24 cellular contexts compared by ENCODE assay signal in genomic region chr9:83034587-83034986, GRCh38. TPM values are rescaled to one million over a fixed set of nuclear protein-coding genes. Genes with fewer than 3 reads are reported as not detected.
A peak's percentile ranks its signal among the peaks of the same experiment; 100 is the strongest.
DNase-seq lines count a peak whose midpoint lies in the region; ATAC-seq and TF ChIP-seq lines count a peak whose summit lies in the region.
"Had no signal": no experiment of that assay in that cellular context is flagged by ENCODE, and none has a peak within 500 bp of the region (broad histone marks: within the 10 kb centered on the region; RNA-seq: fewer than 3 reads in every experiment).

No MANE protein-coding gene starts in this region.

- peak; percentile 27 for DNase-seq in NCI-H748 (lab: John Stamatoyannopoulos, UW; ENCODE audit: unreplicated experiment)
- DNase-seq in NCI-H748 treated with DMSO at 0.1 percent for 48 hours (lab: John Stamatoyannopoulos, UW), result no peak
- peak; percentile 81 for DNase-seq in NCI-H69 (lab: John Stamatoyannopoulos, UW)
- peak; percentile 70 for DNase-seq in epithelial cell of proximal tubule (ENCODE audit: low read depth)
- DNase-seq in stimulated activated naive B cell treated with anti-CD40 and anti-IgM and Interleukin-4, amounts not matched to agents 10 μg/mL and 1 μg/mL and 100 μg/mL, for 72 hours, result no peak
- no peak for DNase-seq in left lobe of liver (ENCODE audit: low spot score)
- no peak for DNase-seq in GM10248 (ENCODE audit: extremely low spot score)
- DNase-seq in activated T-cell treated with anti-CD3 and anti-CD28 coated beads, Interleukin-2, amount 50 U/mL, for 24 hours, result no peak
- DNase-seq: activated CD4-positive, CD25-positive, alpha-beta regulatory T cell; activated CD8-positive, alpha-beta memory T cell treated with anti-CD3 and anti-CD28 coated beads for 24 hours; CD4-positive, alpha-beta T cell; H9; MV-4-11; NCI-H2107; psoas muscle; Right ventricle myocardium superior; stimulated activated CD4-positive, alpha-beta T cell treated with anti-CD3 and anti-CD28 coated beads, Interleukin-12 subunit alpha, Interleukin-12 subunit beta, amount 100 ng/mL, for 4 hours; T-helper 17 cell; upper lobe of right lung had no signal

- no peak overlapping the region for H3K4me3 Mint-ChIP-seq in stimulated activated naive B cell treated with anti-CD40 and anti-IgM and Interleukin-4, amounts not matched to agents 10 μg/mL and 1 μg/mL and 100 μg/mL, for 72 hours
- no peak overlapping the region for H3K4me3 Mint-ChIP-seq in activated T-cell treated with anti-CD3 and anti-CD28 coated beads, Interleukin-2, amount 50 U/mL, for 24 hours
- H3K4me3 Mint-ChIP-seq: CD4-positive, alpha-beta T cell; H9; neural crest cell; stimulated activated naive CD8-positive, alpha-beta T cell treated with anti-CD3 and anti-CD28 coated beads, Interleukin-15, Interleukin-2, amounts not matched to agents 100 ng/mL and 50 ng/mL, for 24 hours; T-helper 17 cell had no signal

- H3K27ac Mint-ChIP-seq in stimulated activated naive B cell treated with anti-CD40 and anti-IgM and Interleukin-4, amounts not matched to agents 10 μg/mL and 1 μg/mL and 100 μg/mL, for 72 hours, result no peak overlapping the region
- no peak overlapping the region for H3K27ac Mint-ChIP-seq in activated T-cell treated with anti-CD3 and anti-CD28 coated beads, Interleukin-2, amount 50 U/mL, for 24 hours
- H3K27ac Mint-ChIP-seq: CD4-positive, alpha-beta T cell; H9; stimulated activated naive CD8-positive, alpha-beta T cell treated with anti-CD3 and anti-CD28 coated beads, Interleukin-15, Interleukin-2, amounts not matched to agents 100 ng/mL and 50 ng/mL, for 24 hours; T-helper 17 cell had no signal

- CTCF ChIA-PET in GM10248 (lab: Yijun Ruan, JAX), result no interaction called here

- H3K27me3 Mint-ChIP-seq in stimulated activated naive B cell treated with anti-CD40 and anti-IgM and Interleukin-4, amounts not matched to agents 10 μg/mL and 1 μg/mL and 100 μg/mL, for 72 hours, result no peaks in the 10 kb centered on the region
- H3K27me3 Mint-ChIP-seq in activated T-cell treated with anti-CD3 and anti-CD28 coated beads, Interleukin-2, amount 50 U/mL, for 24 hours, result no peaks in the 10 kb centered on the region
- H3K27me3 Mint-ChIP-seq: stimulated activated naive CD8-positive, alpha-beta T cell treated with anti-CD3 and anti-CD28 coated beads, Interleukin-15, Interleukin-2, amounts not matched to agents 100 ng/mL and 50 ng/mL, for 24 hours; T-helper 17 cell had no signal

- H3K4me3 ChIP-seq in epithelial cell of proximal tubule (ENCODE audit: low read depth, low read length), result no peak overlapping the region
- H3K4me3 ChIP-seq: GM12878, psoas muscle, upper lobe of right lung had no signal

- TF ChIP-seq CTCF in epithelial cell of proximal tubule (conservative IDR thresholded peaks at IDR 0.05; ENCODE audit: low read depth, low read length), result peak; percentile 33
- no peak for TF ChIP-seq CTCF in GM10248 (IDR thresholded peaks at IDR 0.05; ENCODE audit: control extremely low read depth, extremely low read depth, low read depth, missing control alignments)

- POLR2A ChIA-PET in GM10248 (lab: Yijun Ruan, JAX), result no interaction called here

- H3K36me3 Mint-ChIP-seq in stimulated activated naive B cell treated with anti-CD40 and anti-IgM and Interleukin-4, amounts not matched to agents 10 μg/mL and 1 μg/mL and 100 μg/mL, for 72 hours, result no peaks in the 10 kb centered on the region
- no peaks in the 10 kb centered on the region for H3K36me3 Mint-ChIP-seq in activated T-cell treated with anti-CD3 and anti-CD28 coated beads, Interleukin-2, amount 50 U/mL, for 24 hours (ENCODE audit: low read depth)

- H3K9me3 Mint-ChIP-seq in stimulated activated naive B cell treated with anti-CD40 and anti-IgM and Interleukin-4, amounts not matched to agents 10 μg/mL and 1 μg/mL and 100 μg/mL, for 72 hours, result peaks cover 3 to 4% of the 10 kb centered on the region in 2 donors
- peaks cover 3% of the 10 kb centered on the region for H3K9me3 Mint-ChIP-seq in activated T-cell treated with anti-CD3 and anti-CD28 coated beads, Interleukin-2, amount 50 U/mL, for 24 hours
- H3K9me3 Mint-ChIP-seq: CD4-positive, alpha-beta T cell; neural crest cell; stimulated activated naive CD8-positive, alpha-beta T cell treated with anti-CD3 and anti-CD28 coated beads, Interleukin-15, Interleukin-2, amounts not matched to agents 100 ng/mL and 50 ng/mL, for 24 hours had no signal

- H3K4me1 Mint-ChIP-seq in stimulated activated naive B cell treated with anti-CD40 and anti-IgM and Interleukin-4, amounts not matched to agents 10 μg/mL and 1 μg/mL and 100 μg/mL, for 72 hours, result no peaks in the 10 kb centered on the region
- no peaks in the 10 kb centered on the region for H3K4me1 Mint-ChIP-seq in activated T-cell treated with anti-CD3 and anti-CD28 coated beads, Interleukin-2, amount 50 U/mL, for 24 hours (ENCODE audit: low read depth)
- H3K4me1 Mint-ChIP-seq: H9, neural crest cell, T-helper 17 cell had no signal

- ATAC-seq in stimulated activated naive B cell treated with anti-CD40 and anti-IgM and Interleukin-4, amounts not matched to agents 10 μg/mL and 1 μg/mL and 100 μg/mL, for 72 hours (replicated peaks), result peak; percentile 33 to 41
- ATAC-seq in left lobe of liver, result no peak
- ATAC-seq: GM12878, HepG2, psoas muscle, T-helper 17 cell, upper lobe of right lung had no signal

RNA-seq across cellular contexts. Expression of gene RASEF, which starts 28.4 kb away (rescaled TPM):
- 11.6 and 12.2 TPM in 2 replicates for total RNA-seq in epithelial cell of proximal tubule
- 2.4 TPM for total RNA-seq in left lobe of liver
- total RNA-seq: CD4-positive, alpha-beta T cell; G401; T-helper 17 cell had no signal

Comparison
In these comparisons a context has a peak if more than half of its experiments do, and no peak if none do; other contexts are left out.
1. DNase-seq: peak in NCI-H748 (single experiment), NCI-H69 (single experiment) and epithelial cell of proximal tubule (single experiment); none in NCI-H748 treated with DMSO at 0.1 percent for 48 hours (single experiment), stimulated activated naive B cell treated with anti-CD40 and anti-IgM and Interleukin-4, amounts not matched to agents 10 μg/mL and 1 μg/mL and 100 μg/mL, for 72 hours (single experiment), left lobe of liver (single experiment), GM10248 (single experiment) and activated T-cell treated with anti-CD3 and anti-CD28 coated beads, Interleukin-2, amount 50 U/mL, for 24 hours (single experiment).